ENCODE assay signal across 20 cellular contexts in genomic region chr3:13400114-13400696, GRCh38. TPM values are rescaled to one million over a fixed set of nuclear protein-coding genes. Genes with fewer than 3 reads are reported as not detected.
"Had no signal": no experiment of that assay in that cellular context is flagged by ENCODE, and none has a peak within 500 bp of the region (broad histone marks: within the 10 kb centered on the region; RNA-seq: fewer than 3 reads in every experiment).

No MANE protein-coding gene starts in this region.

- DNase-seq: activated CD4-positive, alpha-beta T cell treated with anti-CD3 and anti-CD28 coated beads, Interleukin-2, amount 10 ng/mL, durations not matched to agents 7 days and 5 days; activated CD4-positive, CD25-positive, alpha-beta regulatory T cell treated with anti-CD3 and anti-CD28 coated beads, Interleukin-2, amount 50 U/mL, for 72 hours; activated T-cell treated with anti-CD3 and anti-CD28 coated beads, Interleukin-2, amount 50 U/mL, for 24 hours; adrenal gland; colonic mucosa; dorsolateral prefrontal cortex; effector memory CD8-positive, alpha-beta T cell; hippocampal formation; left ventricle myocardium superior; ovary; stimulated activated CD4-positive, alpha-beta T cell treated with anti-CD3 and anti-CD28 coated beads, Interleukin-4, amount 100 ng/mL, for 1 hour; stimulated activated naive CD4-positive, alpha-beta T cell treated with Interleukin-2 at 50 U/mL for 16 hours had no signal

- H3K4me3 ChIP-seq: adrenal gland, breast epithelium, colonic mucosa, dorsolateral prefrontal cortex, ovary, prostate gland, thoracic aorta, upper lobe of left lung had no signal

- H3K9me3 ChIP-seq: adrenal gland, colonic mucosa, ovary, prostate gland, thoracic aorta, upper lobe of left lung had no signal

- H3K4me1 ChIP-seq: adrenal gland, breast epithelium, colonic mucosa, prostate gland, upper lobe of left lung had no signal

- H3K9me3 Mint-ChIP-seq: activated CD4-positive, alpha-beta T cell treated with anti-CD3 and anti-CD28 coated beads, Interleukin-2, amount 10 ng/mL, durations not matched to agents 7 days and 5 days; activated T-cell treated with anti-CD3 and anti-CD28 coated beads, Interleukin-2, amount 50 U/mL, for 24 hours; activated T-helper 17 cell treated with anti-CD3 and anti-CD28 coated beads, Interleukin-2, amount 50 U/mL, for 72 hours; effector memory CD8-positive, alpha-beta T cell had no signal

- H3K27me3 Mint-ChIP-seq: activated CD4-positive, alpha-beta T cell treated with anti-CD3 and anti-CD28 coated beads, Interleukin-2, amount 10 ng/mL, durations not matched to agents 7 days and 5 days; activated naive CD8-positive, alpha-beta T cell; activated T-cell treated with anti-CD3 and anti-CD28 coated beads, Interleukin-2, amount 50 U/mL, for 24 hours; activated T-helper 17 cell treated with anti-CD3 and anti-CD28 coated beads, Interleukin-2, amount 50 U/mL, for 72 hours; effector memory CD8-positive, alpha-beta T cell had no signal

- H3K4me3 Mint-ChIP-seq: activated CD4-positive, alpha-beta T cell treated with anti-CD3 and anti-CD28 coated beads, Interleukin-2, amount 10 ng/mL, durations not matched to agents 7 days and 5 days; activated naive CD8-positive, alpha-beta T cell; activated T-cell treated with anti-CD3 and anti-CD28 coated beads, Interleukin-2, amount 50 U/mL, for 24 hours; activated T-helper 17 cell treated with anti-CD3 and anti-CD28 coated beads, Interleukin-2, amount 50 U/mL, for 72 hours; effector memory CD8-positive, alpha-beta T cell had no signal

- H3K27me3 ChIP-seq: adrenal gland, breast epithelium, colonic mucosa, dorsolateral prefrontal cortex, ovary, upper lobe of left lung had no signal

- H3K27ac Mint-ChIP-seq: activated CD4-positive, alpha-beta T cell treated with anti-CD3 and anti-CD28 coated beads, Interleukin-2, amount 10 ng/mL, durations not matched to agents 7 days and 5 days; activated naive CD8-positive, alpha-beta T cell; activated T-cell treated with anti-CD3 and anti-CD28 coated beads, Interleukin-2, amount 50 U/mL, for 24 hours; activated T-helper 17 cell treated with anti-CD3 and anti-CD28 coated beads, Interleukin-2, amount 50 U/mL, for 72 hours had no signal

- H3K27ac ChIP-seq: adrenal gland, breast epithelium, colonic mucosa, dorsolateral prefrontal cortex, ovary, prostate gland, thoracic aorta, upper lobe of left lung had no signal

- ATAC-seq: activated T-helper 17 cell treated with anti-CD3 and anti-CD28 coated beads, Interleukin-2, amount 50 U/mL, for 72 hours; effector memory CD8-positive, alpha-beta T cell; esophagus mucosa; left ventricle myocardium superior had no signal

- H3K36me3 ChIP-seq: adrenal gland, breast epithelium, colonic mucosa, ovary, prostate gland, thoracic aorta had no signal

RNA-seq across cellular contexts. Expression of gene NUP210, which starts 19.9 kb away (rescaled TPM):
- total RNA-seq: myocyte had no signal
